Comparison of ENCODE assay signal across 1 cellular context in genomic region chr1:88740784-88741183, GRCh38.
TF ChIP-seq lines count a peak whose summit lies in the region.

No MANE protein-coding gene starts in this region.

TF ChIP-seq in IMR-90, 13 proteins besides CTCF, POLR2A, EP300 and RAD21:
- TF ChIP-seq MAZ (IDR thresholded peaks at IDR 0.05; ENCODE audit: borderline replicate concordance, low read depth, low read length) (no peak), RCOR1 (IDR thresholded peaks at IDR 0.05; ENCODE audit: insufficient replicate concordance, low read length) (no peak)
